Comparison of ENCODE assay signal across 1 cellular context in the genomic region with DNA sequence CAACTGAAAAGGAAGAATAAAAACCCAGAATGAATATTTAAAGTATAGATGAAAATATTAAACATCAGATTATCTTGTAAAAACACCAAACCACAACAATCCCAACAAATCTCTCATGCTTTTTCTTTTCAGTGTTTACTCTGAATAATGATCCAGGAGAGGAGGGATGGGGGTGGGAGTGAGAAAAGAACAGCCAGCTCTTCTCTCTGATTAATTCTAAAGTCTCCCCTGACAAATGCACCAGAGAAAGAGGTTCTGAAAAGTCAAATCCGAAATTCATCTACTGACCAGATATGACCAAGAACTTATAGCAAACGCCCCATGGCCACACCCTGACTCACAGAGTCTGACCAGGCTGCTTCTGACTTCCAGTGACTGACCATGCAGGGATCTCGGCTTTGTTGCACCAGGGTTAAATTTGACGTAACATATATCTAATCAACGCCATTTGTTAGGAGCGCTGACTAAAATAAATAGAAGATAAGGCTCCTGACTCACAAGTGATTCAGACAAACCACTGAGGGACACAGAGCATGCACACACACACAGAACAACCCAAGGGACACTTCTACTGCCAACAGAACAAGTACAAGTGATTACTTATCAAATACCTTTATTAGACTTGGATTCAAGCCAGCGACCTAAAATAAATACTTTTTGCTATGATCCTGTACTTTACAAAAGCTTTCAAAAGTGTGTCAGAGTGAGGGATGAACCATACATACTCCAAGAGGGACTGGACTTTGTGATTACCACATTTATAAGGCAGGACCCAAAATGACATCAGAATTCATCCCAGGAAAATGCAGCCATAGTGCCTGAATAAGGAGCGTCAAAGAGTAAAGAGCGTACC.
A peak's percentile ranks its signal among the peaks of the same experiment; 100 is the strongest.
TF ChIP-seq lines count a peak whose summit lies in the region.

No MANE protein-coding gene starts in this region.

TF ChIP-seq in HepG2, 621 proteins besides CTCF, POLR2A, EP300 and RAD21 (continued from another document and continues in another):
- TF ChIP-seq TGIF2 (CRISPR knock-in tag; IDR thresholded peaks at IDR 0.05) (no peak), ZNF75D (CRISPR knock-in tag; IDR thresholded peaks at IDR 0.05; ENCODE audit: borderline replicate concordance) (no peak), GLI4 (CRISPR knock-in tag; IDR thresholded peaks at IDR 0.05; ENCODE audit: borderline replicate concordance) (no peak), ATAD3A (CRISPR knock-in tag; IDR thresholded peaks at IDR 0.05) (no peak), MBD4 (IDR thresholded peaks at IDR 0.05; ENCODE audit: borderline replicate concordance, low read length) (peak; percentile 43; the same call in 1 of the 2 replicates), RBFOX2 (IDR thresholded peaks at IDR 0.05; ENCODE audit: low read depth, low read length) (no peak), SMYD3 (CRISPR knock-in tag; IDR thresholded peaks at IDR 0.05) (no peak), ARID5B (CRISPR knock-in tag; IDR thresholded peaks at IDR 0.05) (peak; percentile 73; the same call in 1 of the 2 replicates), CEBPB (IDR thresholded peaks at IDR 0.05; ENCODE audit: borderline replicate concordance, low read depth, low read length) (0 out of 2 replicates have a peak, but pooled peaks have one; percentile 17), ZNF441 (CRISPR knock-in tag; IDR thresholded peaks at IDR 0.05; ENCODE audit: borderline replicate concordance) (no peak), MTA1 (CRISPR knock-in tag; IDR thresholded peaks at IDR 0.05; ENCODE audit: borderline replicate concordance) (no peak), ZNF3 (CRISPR knock-in tag; IDR thresholded peaks at IDR 0.05) (no peak), GTF2F1 (IDR thresholded peaks at IDR 0.05; ENCODE audit: low read length) (no peak), ZNF550 (CRISPR knock-in tag; IDR thresholded peaks at IDR 0.05; ENCODE audit: borderline replicate concordance) (no peak), ZNF572 (CRISPR knock-in tag; IDR thresholded peaks at IDR 0.05) (no peak), ATM (IDR thresholded peaks at IDR 0.05; ENCODE audit: borderline replicate concordance) (no peak), KDM4B (CRISPR knock-in tag; IDR thresholded peaks at IDR 0.05) (no peak), BHLHE40 (IDR thresholded peaks at IDR 0.05; ENCODE audit: low read length) (0 out of 2 replicates have a peak, but pooled peaks have one; percentile 8), XRCC5 (optimal IDR thresholded peaks at IDR 0.05; ENCODE audit: low read length) (peak; percentile 20), ZNF792 (CRISPR knock-in tag; IDR thresholded peaks at IDR 0.05) (no peak), SRSF4 (IDR thresholded peaks at IDR 0.05; ENCODE audit: low read depth, low read length, poor library complexity, severe bottlenecking) (no peak), ZNF496 (CRISPR knock-in tag; IDR thresholded peaks at IDR 0.05; ENCODE audit: insufficient replicate concordance) (no peak), ZNF326 (CRISPR knock-in tag; IDR thresholded peaks at IDR 0.05; ENCODE audit: borderline replicate concordance) (no peak), KLF15 (CRISPR knock-in tag; IDR thresholded peaks at IDR 0.05; ENCODE audit: borderline replicate concordance) (no peak), MAFG (CRISPR knock-in tag; IDR thresholded peaks at IDR 0.05) (no peak), ARNTL (CRISPR knock-in tag; IDR thresholded peaks at IDR 0.05) (no peak), ZNF577 (CRISPR knock-in tag; IDR thresholded peaks at IDR 0.05; ENCODE audit: borderline replicate concordance, low read depth) (no peak), MAFF (IDR thresholded peaks at IDR 0.05; ENCODE audit: low read depth, low read length) (no peak)
- TF ChIP-seq, protein P1, sequence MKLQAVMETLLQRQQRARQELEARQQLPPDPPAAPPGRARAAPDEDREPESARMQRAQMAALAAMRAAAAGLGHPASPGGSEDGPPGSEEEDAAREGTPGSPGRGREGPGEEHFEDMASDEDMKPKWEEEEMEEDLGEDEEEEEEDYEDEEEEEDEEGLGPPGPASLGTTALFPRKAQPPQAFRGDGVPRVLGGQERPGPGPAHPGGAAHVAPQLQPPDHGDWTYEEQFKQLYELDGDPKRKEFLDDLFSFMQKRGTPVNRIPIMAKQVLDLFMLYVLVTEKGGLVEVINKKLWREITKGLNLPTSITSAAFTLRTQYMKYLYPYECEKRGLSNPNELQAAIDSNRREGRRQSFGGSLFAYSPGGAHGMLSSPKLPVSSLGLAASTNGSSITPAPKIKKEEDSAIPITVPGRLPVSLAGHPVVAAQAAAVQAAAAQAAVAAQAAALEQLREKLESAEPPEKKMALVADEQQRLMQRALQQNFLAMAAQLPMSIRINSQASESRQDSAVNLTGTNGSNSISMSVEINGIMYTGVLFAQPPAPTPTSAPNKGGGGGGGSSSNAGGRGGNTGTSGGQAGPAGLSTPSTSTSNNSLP (IDR thresholded peaks at IDR 0.05; ENCODE audit: low read depth, low read length): peak; percentile 93
- TF ChIP-seq, protein P2, sequence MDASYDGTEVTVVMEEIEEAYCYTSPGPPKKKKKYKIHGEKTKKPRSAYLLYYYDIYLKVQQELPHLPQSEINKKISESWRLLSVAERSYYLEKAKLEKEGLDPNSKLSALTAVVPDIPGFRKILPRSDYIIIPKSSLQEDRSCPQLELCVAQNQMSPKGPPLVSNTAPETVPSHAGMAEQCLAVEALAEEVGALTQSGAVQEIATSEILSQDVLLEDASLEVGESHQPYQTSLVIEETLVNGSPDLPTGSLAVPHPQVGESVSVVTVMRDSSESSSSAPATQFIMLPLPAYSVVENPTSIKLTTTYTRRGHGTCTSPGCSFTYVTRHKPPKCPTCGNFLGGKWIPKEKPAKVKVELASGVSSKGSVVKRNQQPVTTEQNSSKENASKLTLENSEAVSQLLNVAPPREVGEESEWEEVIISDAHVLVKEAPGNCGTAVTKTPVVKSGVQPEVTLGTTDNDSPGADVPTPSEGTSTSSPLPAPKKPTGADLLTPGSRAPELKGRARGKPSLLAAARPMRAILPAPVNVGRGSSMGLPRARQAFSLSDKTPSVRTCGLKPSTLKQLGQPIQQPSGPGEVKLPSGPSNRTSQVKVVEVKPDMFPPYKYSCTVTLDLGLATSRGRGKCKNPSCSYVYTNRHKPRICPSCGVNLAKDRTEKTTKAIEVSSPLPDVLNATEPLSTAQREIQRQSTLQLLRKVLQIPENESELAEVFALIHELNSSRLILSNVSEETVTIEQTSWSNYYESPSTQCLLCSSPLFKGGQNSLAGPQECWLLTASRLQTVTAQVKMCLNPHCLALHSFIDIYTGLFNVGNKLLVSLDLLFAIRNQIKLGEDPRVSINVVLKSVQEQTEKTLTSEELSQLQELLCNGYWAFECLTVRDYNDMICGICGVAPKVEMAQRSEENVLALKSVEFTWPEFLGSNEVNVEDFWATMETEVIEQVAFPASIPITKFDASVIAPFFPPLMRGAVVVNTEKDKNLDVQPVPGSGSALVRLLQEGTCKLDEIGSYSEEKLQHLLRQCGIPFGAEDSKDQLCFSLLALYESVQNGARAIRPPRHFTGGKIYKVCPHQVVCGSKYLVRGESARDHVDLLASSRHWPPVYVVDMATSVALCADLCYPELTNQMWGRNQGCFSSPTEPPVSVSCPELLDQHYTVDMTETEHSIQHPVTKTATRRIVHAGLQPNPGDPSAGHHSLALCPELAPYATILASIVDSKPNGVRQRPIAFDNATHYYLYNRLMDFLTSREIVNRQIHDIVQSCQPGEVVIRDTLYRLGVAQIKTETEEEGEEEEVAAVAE (CRISPR knock-in tag; IDR thresholded peaks at IDR 0.05; ENCODE audit: borderline replicate concordance): no peak
- TF ChIP-seq, protein P3, sequence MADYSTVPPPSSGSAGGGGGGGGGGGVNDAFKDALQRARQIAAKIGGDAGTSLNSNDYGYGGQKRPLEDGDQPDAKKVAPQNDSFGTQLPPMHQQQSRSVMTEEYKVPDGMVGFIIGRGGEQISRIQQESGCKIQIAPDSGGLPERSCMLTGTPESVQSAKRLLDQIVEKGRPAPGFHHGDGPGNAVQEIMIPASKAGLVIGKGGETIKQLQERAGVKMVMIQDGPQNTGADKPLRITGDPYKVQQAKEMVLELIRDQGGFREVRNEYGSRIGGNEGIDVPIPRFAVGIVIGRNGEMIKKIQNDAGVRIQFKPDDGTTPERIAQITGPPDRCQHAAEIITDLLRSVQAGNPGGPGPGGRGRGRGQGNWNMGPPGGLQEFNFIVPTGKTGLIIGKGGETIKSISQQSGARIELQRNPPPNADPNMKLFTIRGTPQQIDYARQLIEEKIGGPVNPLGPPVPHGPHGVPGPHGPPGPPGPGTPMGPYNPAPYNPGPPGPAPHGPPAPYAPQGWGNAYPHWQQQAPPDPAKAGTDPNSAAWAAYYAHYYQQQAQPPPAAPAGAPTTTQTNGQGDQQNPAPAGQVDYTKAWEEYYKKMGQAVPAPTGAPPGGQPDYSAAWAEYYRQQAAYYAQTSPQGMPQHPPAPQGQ (CRISPR knock-in tag; IDR thresholded peaks at IDR 0.05; ENCODE audit: borderline replicate concordance): no peak
- TF ChIP-seq, protein P4, sequence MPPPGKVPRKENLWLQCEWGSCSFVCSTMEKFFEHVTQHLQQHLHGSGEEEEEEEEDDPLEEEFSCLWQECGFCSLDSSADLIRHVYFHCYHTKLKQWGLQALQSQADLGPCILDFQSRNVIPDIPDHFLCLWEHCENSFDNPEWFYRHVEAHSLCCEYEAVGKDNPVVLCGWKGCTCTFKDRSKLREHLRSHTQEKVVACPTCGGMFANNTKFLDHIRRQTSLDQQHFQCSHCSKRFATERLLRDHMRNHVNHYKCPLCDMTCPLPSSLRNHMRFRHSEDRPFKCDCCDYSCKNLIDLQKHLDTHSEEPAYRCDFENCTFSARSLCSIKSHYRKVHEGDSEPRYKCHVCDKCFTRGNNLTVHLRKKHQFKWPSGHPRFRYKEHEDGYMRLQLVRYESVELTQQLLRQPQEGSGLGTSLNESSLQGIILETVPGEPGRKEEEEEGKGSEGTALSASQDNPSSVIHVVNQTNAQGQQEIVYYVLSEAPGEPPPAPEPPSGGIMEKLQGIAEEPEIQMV (CRISPR knock-in tag; IDR thresholded peaks at IDR 0.05; ENCODE audit: low read depth): no peak
- TF ChIP-seq, protein P5, sequence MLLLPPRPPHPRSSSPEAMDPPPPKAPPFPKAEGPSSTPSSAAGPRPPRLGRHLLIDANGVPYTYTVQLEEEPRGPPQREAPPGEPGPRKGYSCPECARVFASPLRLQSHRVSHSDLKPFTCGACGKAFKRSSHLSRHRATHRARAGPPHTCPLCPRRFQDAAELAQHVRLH (CRISPR knock-in tag; IDR thresholded peaks at IDR 0.05; ENCODE audit: borderline replicate concordance, low read depth): no peak
- TF ChIP-seq, protein P6, sequence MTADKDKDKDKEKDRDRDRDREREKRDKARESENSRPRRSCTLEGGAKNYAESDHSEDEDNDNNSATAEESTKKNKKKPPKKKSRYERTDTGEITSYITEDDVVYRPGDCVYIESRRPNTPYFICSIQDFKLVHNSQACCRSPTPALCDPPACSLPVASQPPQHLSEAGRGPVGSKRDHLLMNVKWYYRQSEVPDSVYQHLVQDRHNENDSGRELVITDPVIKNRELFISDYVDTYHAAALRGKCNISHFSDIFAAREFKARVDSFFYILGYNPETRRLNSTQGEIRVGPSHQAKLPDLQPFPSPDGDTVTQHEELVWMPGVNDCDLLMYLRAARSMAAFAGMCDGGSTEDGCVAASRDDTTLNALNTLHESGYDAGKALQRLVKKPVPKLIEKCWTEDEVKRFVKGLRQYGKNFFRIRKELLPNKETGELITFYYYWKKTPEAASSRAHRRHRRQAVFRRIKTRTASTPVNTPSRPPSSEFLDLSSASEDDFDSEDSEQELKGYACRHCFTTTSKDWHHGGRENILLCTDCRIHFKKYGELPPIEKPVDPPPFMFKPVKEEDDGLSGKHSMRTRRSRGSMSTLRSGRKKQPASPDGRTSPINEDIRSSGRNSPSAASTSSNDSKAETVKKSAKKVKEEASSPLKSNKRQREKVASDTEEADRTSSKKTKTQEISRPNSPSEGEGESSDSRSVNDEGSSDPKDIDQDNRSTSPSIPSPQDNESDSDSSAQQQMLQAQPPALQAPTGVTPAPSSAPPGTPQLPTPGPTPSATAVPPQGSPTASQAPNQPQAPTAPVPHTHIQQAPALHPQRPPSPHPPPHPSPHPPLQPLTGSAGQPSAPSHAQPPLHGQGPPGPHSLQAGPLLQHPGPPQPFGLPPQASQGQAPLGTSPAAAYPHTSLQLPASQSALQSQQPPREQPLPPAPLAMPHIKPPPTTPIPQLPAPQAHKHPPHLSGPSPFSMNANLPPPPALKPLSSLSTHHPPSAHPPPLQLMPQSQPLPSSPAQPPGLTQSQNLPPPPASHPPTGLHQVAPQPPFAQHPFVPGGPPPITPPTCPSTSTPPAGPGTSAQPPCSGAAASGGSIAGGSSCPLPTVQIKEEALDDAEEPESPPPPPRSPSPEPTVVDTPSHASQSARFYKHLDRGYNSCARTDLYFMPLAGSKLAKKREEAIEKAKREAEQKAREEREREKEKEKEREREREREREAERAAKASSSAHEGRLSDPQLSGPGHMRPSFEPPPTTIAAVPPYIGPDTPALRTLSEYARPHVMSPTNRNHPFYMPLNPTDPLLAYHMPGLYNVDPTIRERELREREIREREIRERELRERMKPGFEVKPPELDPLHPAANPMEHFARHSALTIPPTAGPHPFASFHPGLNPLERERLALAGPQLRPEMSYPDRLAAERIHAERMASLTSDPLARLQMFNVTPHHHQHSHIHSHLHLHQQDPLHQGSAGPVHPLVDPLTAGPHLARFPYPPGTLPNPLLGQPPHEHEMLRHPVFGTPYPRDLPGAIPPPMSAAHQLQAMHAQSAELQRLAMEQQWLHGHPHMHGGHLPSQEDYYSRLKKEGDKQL (CRISPR knock-in tag; IDR thresholded peaks at IDR 0.05; ENCODE audit: low read depth): peak; percentile 87; the same call in 1 of the 2 replicates
- TF ChIP-seq, protein P7, sequence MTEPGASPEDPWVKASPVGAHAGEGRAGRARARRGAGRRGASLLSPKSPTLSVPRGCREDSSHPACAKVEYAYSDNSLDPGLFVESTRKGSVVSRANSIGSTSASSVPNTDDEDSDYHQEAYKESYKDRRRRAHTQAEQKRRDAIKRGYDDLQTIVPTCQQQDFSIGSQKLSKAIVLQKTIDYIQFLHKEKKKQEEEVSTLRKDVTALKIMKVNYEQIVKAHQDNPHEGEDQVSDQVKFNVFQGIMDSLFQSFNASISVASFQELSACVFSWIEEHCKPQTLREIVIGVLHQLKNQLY (CRISPR knock-in tag; IDR thresholded peaks at IDR 0.05): no peak
